Comparison of ENCODE assay signal across 16 cellular contexts in genomic region chr5:176161431-176161830, GRCh38.
A peak's percentile ranks its signal among the peaks of the same experiment; 100 is the strongest.
DNase-seq lines count a peak whose midpoint lies in the region; ATAC-seq and TF ChIP-seq lines count a peak whose summit lies in the region.
"Had no signal": no experiment of that assay in that cellular context is flagged by ENCODE, and none has a peak within 500 bp of the region (broad histone marks: within the 10 kb centered on the region; RNA-seq: fewer than 3 reads in every experiment).

No MANE protein-coding gene starts in this region.

- intact Hi-C loops in mammary epithelial cell (cut with micrococcal nuclease) = no loop called here
- intact Hi-C loops in breast epithelium (cut with DNase I; ENCODE audit: low total_unique reads) = no loop called here
- intact Hi-C loops in Right ventricle myocardium superior (cut with DNase I) = no loop called here

- H3K27ac ChIP-seq in mammary epithelial cell (ENCODE audit: insufficient read depth, low read depth, low read length) = no peak overlapping the region
- H3K27ac ChIP-seq in breast epithelium = no peak overlapping the region
- H3K27ac ChIP-seq in fibroblast of lung (ENCODE audit: insufficient read depth, low read length) = no peak overlapping the region
- H3K27ac ChIP-seq: 22Rv1, BLaER1 had no signal

- no peaks in the 10 kb centered on the region for H3K36me3 ChIP-seq in mammary epithelial cell (ENCODE audit: insufficient read depth, low read length)
- H3K36me3 ChIP-seq in breast epithelium = no peaks in the 10 kb centered on the region
- H3K36me3 ChIP-seq in fibroblast of lung (ENCODE audit: control insufficient read depth, insufficient read depth, low read length) = no peaks in the 10 kb centered on the region
- H3K36me3 ChIP-seq: BLaER1 had no signal

- WGBS in mammary epithelial cell (ENCODE audit: low coverage, missing lambda C conversion rate) = 12% methylated on average over 3 of the region's 3 CpGs

- H3K4me2 ChIP-seq in mammary epithelial cell (ENCODE audit: insufficient read depth, low read depth, low read length) (no peak overlapping the region), fibroblast of lung (ENCODE audit: extremely low read depth, insufficient read depth, low read length) (no peak overlapping the region)
- H3K4me2 ChIP-seq: BLaER1 had no signal

- no TSS peak for BruUV-seq in mammary epithelial cell (replicated peaks; lab: Mats Ljungman, UMichigan)

- peaks cover 2% of the 10 kb centered on the region for H3K9me3 Mint-ChIP-seq in nephron
- H3K9me3 Mint-ChIP-seq: CD8-positive, alpha-beta memory T cell had no signal

- no peak for ATAC-seq in Right ventricle myocardium superior (ENCODE audit: poor library complexity)
- ATAC-seq: HepG2 had no signal

- H3K27me3 ChIP-seq in mammary epithelial cell (ENCODE audit: insufficient read depth, low read length) (no peaks in the 10 kb centered on the region), breast epithelium (peaks cover 0 to 12% of the 10 kb centered on the region in 2 donors), fibroblast of lung (ENCODE audit: control insufficient read depth, insufficient read depth, low read length) (no peaks in the 10 kb centered on the region)
- H3K27me3 ChIP-seq: BLaER1 had no signal

- dilution Hi-C loops in mammary epithelial cell (cut with HindIII; ENCODE audit: low sequenced_read_pairs) = no loop called here

- no peak for TF ChIP-seq CTCF in mammary epithelial cell (conservative IDR thresholded peaks at IDR 0.05 in 1 of 2, IDR thresholded peaks at IDR 0.05 in 1 of 2; ENCODE audit: extremely low read depth in 1 of 2, insufficient read depth in 1 of 2, low read depth in 1 of 2, low read length in 2 of 2)
- no peak for TF ChIP-seq CTCF in breast epithelium (IDR thresholded peaks at IDR 0.05)
- TF ChIP-seq CTCF in fibroblast of lung (conservative IDR thresholded peaks at IDR 0.05 in 1 of 2, IDR thresholded peaks at IDR 0.05 in 1 of 2; ENCODE audit: low read depth in 1 of 2, low read length in 2 of 2) = no peak
- no peak for TF ChIP-seq CTCF in nephron (IDR thresholded peaks at IDR 0.05; ENCODE audit: unreplicated experiment in 3 of 3)

- CTCF ChIA-PET in mammary epithelial cell (lab: Charles Lee; ENCODE audit: low non-redundant PET) = no interaction called here

- no peak for TF ChIP-seq POLR2A in breast epithelium (IDR thresholded peaks at IDR 0.05)

- no peaks in the 10 kb centered on the region for H3K79me2 ChIP-seq in mammary epithelial cell (ENCODE audit: insufficient read depth, low read length)
- H3K79me2 ChIP-seq in fibroblast of lung (ENCODE audit: control insufficient read depth, insufficient read depth, low read length) = no peaks in the 10 kb centered on the region

- H3K9me3 ChIP-seq in mammary epithelial cell (replicated peaks; ENCODE audit: insufficient read depth, low read length) (no peaks in the 10 kb centered on the region), breast epithelium (no peaks in the 10 kb centered on the region), fibroblast of lung (ENCODE audit: control insufficient read depth, insufficient read depth, low read depth, low read length) (no peaks in the 10 kb centered on the region)
- H3K9me3 ChIP-seq: BLaER1 had no signal

- DNase-seq in mammary epithelial cell (no peak), breast epithelium (ENCODE audit: low spot score in 2 of 2) (no peak), astrocyte of the hippocampus (ENCODE audit: low read depth, low spot score) (peak; percentile 70), fibroblast of lung (ENCODE audit: low read depth in 2 of 2) (peak; percentile 33 to 56), SKM-1 treated with dmso at 0.1 percent for 144 hours (lab: John Stamatoyannopoulos, UW; ENCODE audit: unreplicated experiment) (no peak), amniotic stem cell (lab: John Stamatoyannopoulos, UW) (no peak), Right ventricle myocardium superior (no peak)
- DNase-seq: AML-193; CD8-positive, alpha-beta memory T cell; DMS53; HCEC 1CT; HFFc6 had no signal

- H3K36me3 Mint-ChIP-seq in nephron (ENCODE audit: low read depth) = no peaks in the 10 kb centered on the region
- H3K36me3 Mint-ChIP-seq: CD8-positive, alpha-beta memory T cell had no signal

- H3K27me3 Mint-ChIP-seq in nephron (ENCODE audit: low read depth) = peaks cover 14% of the 10 kb centered on the region

- no peak overlapping the region for H3K4me3 Mint-ChIP-seq in nephron
- H3K4me3 Mint-ChIP-seq: CD8-positive, alpha-beta memory T cell; HFFc6 had no signal

- H3K4me1 Mint-ChIP-seq in nephron = peaks cover 11% of the 10 kb centered on the region
- H3K4me1 Mint-ChIP-seq: CD8-positive, alpha-beta memory T cell had no signal

- peak overlapping the region in 2 of 3 experiments; percentile 59 to 84 for H3K27ac Mint-ChIP-seq in nephron
- H3K27ac Mint-ChIP-seq: CD8-positive, alpha-beta memory T cell; HFFc6 had no signal

- H3K4me1 ChIP-seq in mammary epithelial cell (ENCODE audit: insufficient read depth, low read length) (peaks cover 15% of the 10 kb centered on the region), breast epithelium (no peaks in the 10 kb centered on the region), fibroblast of lung (ENCODE audit: control insufficient read depth, extremely low read depth, insufficient read depth, low read length) (no peaks in the 10 kb centered on the region)
- H3K4me1 ChIP-seq: BLaER1 had no signal

- no peaks in the 10 kb centered on the region for H4K20me1 ChIP-seq in mammary epithelial cell (ENCODE audit: insufficient read depth, low read length)
- no peaks in the 10 kb centered on the region for H4K20me1 ChIP-seq in fibroblast of lung (ENCODE audit: control insufficient read depth, extremely low read depth, insufficient read depth, low read length)
- H4K20me1 ChIP-seq: BLaER1 had no signal

- in situ Hi-C loops in mammary epithelial cell (cut with MboI; ENCODE audit: low sequenced_read_pairs in 2 of 2) = no loop called here

- no peak overlapping the region for H3K9ac ChIP-seq in mammary epithelial cell (ENCODE audit: insufficient read depth, low read length)
- no peak overlapping the region for H3K9ac ChIP-seq in fibroblast of lung (ENCODE audit: insufficient read depth, low read length)
- H3K9ac ChIP-seq: BLaER1 had no signal

- H3K4me3 ChIP-seq in mammary epithelial cell (replicated peaks in 1 of 3; ENCODE audit: insufficient read depth in 1 of 3, low read depth in 2 of 3, low read length in 3 of 3) (no peak overlapping the region), breast epithelium (no peak overlapping the region), fibroblast of lung (replicated peaks in 1 of 4; ENCODE audit: control extremely low read depth in 1 of 4, insufficient read depth in 1 of 4, low read depth in 3 of 4, low read length in 4 of 4) (no peak overlapping the region)
- H3K4me3 ChIP-seq: BLaER1 had no signal

- H2AFZ ChIP-seq in mammary epithelial cell (ENCODE audit: low read depth, low read length) (peak overlapping the region; percentile 67), fibroblast of lung (ENCODE audit: low read length) (no peak overlapping the region)

Comparison
In these comparisons a context has a peak if more than half of its experiments do, and no peak if none do; other contexts are left out.
1. DNase-seq: peak in astrocyte of the hippocampus (single experiment) and fibroblast of lung (2 of 2); none in mammary epithelial cell (single experiment), breast epithelium (0 of 2), SKM-1 treated with dmso at 0.1 percent for 144 hours (single experiment), amniotic stem cell (single experiment) and Right ventricle myocardium superior (single experiment).